In the genomic region with DNA sequence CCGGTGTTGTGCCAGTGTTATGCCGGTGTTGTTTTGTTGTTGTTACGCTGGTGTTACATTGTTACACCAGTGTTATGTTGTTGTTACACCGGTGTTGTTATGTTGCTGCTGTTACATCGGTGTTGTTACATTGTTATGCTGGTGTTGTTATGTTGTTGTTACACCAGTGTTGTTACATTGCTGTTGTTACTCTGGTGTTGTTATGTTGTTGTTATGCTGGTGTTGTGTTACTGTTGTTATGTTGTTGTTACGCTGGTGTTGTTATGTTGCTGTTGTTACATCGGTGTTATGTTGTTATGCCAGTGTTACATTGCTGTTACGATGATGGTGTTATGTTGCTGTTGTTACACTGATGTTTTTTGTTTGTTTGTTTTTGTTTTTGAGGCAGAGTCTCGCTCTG, we compare ENCODE assay signal across 18 cellular contexts.
"Had no signal": no experiment of that assay in that cellular context is flagged by ENCODE, and none has a peak within 500 bp of the region (broad histone marks: within the 10 kb centered on the region; RNA-seq: fewer than 3 reads in every experiment).

No MANE protein-coding gene starts in this region.

- H3K27me3 ChIP-seq: dorsolateral prefrontal cortex, heart left ventricle, left lung, thyroid gland had no signal

- DNase-seq: activated gamma-delta T cell treated with Interleukin-2 at 50 U/mL for 16 hours; amniotic stem cell; caudate nucleus; dorsolateral prefrontal cortex; erythroblast; foreskin melanocyte; heart left ventricle; left lung; small intestine; stimulated activated CD4-positive, alpha-beta T cell treated with anti-CD3 and anti-CD28 coated beads, Interleukin-15, amount 100 ng/mL, for 24 hours; stimulated activated CD4-positive, alpha-beta T cell treated with anti-CD3 and anti-CD28 coated beads, Interleukin-2, amount 100 ng/mL, for 48 hours; T-helper 1 cell; thyroid gland had no signal

- H3K4me3 ChIP-seq: dorsolateral prefrontal cortex, heart left ventricle, left lung, prostate gland, thyroid gland had no signal

- FAIRE-seq: small intestine had no signal

- ATAC-seq: activated CD4-positive, CD25-positive, alpha-beta regulatory T cell treated with anti-CD3 and anti-CD28 coated beads, Interleukin-2, amount 50 U/mL, for 24 hours; activated naive CD4-positive, alpha-beta T cell treated with anti-CD3 and anti-CD28 coated beads, Interleukin-2, amount 50 U/mL, for 72 hours; heart left ventricle; left lung; right cardiac atrium had no signal

- H3K4me3 Mint-ChIP-seq: neural crest cell had no signal
